20 cellular contexts compared by ENCODE assay signal in genomic region chr11:76397383-76397782, GRCh38. TPM values are rescaled to one million over a fixed set of nuclear protein-coding genes. Genes with fewer than 3 reads are reported as not detected.
A peak's percentile ranks its signal among the peaks of the same experiment; 100 is the strongest.
DNase-seq lines count a peak whose midpoint lies in the region; ATAC-seq and TF ChIP-seq lines count a peak whose summit lies in the region.
"Had no signal": no experiment of that assay in that cellular context is flagged by ENCODE, and none has a peak within 500 bp of the region (broad histone marks: within the 10 kb centered on the region; RNA-seq: fewer than 3 reads in every experiment).

No MANE protein-coding gene starts in this region.

- H3K9ac ChIP-seq in mammary epithelial cell (ENCODE audit: insufficient read depth, low read length): no peak overlapping the region

- TF ChIP-seq CTCF in mammary epithelial cell (conservative IDR thresholded peaks at IDR 0.05 in 1 of 2, IDR thresholded peaks at IDR 0.05 in 1 of 2; ENCODE audit: extremely low read depth in 1 of 2, insufficient read depth in 1 of 2, low read depth in 1 of 2, low read length in 2 of 2): no peak

- dilution Hi-C loops in mammary epithelial cell (cut with HindIII; ENCODE audit: low sequenced_read_pairs): no loop called here

- WGBS in mammary epithelial cell (ENCODE audit: low coverage, missing lambda C conversion rate): 80% methylated on average over 3 of the region's 3 CpGs

- BruUV-seq in mammary epithelial cell (replicated peaks; lab: Mats Ljungman, UMichigan): no TSS peak

- H3K4me3 ChIP-seq in mammary epithelial cell (replicated peaks in 1 of 3; ENCODE audit: insufficient read depth in 1 of 3, low read depth in 2 of 3, low read length in 3 of 3): no peak overlapping the region
- H3K4me3 ChIP-seq: A549, Peyer's patch had no signal

- no peak overlapping the region for H2AFZ ChIP-seq in mammary epithelial cell (ENCODE audit: low read depth, low read length)

- H3K79me2 ChIP-seq in mammary epithelial cell (ENCODE audit: insufficient read depth, low read length): no peaks in the 10 kb centered on the region

- H3K9me3 ChIP-seq in mammary epithelial cell (replicated peaks; ENCODE audit: insufficient read depth, low read length): no peaks in the 10 kb centered on the region
- H3K9me3 ChIP-seq: A549, Peyer's patch had no signal

- H3K4me2 ChIP-seq in mammary epithelial cell (ENCODE audit: insufficient read depth, low read depth, low read length): no peak overlapping the region
- H3K4me2 ChIP-seq: A549 had no signal

- no peaks in the 10 kb centered on the region for H3K27me3 ChIP-seq in mammary epithelial cell (ENCODE audit: insufficient read depth, low read length)
- H3K27me3 ChIP-seq: Peyer's patch had no signal

- ATAC-seq in GM18907 (IDR thresholded peaks at IDR 0.05; ENCODE audit: unreplicated experiment) (peak; percentile 74), GM21619 (IDR thresholded peaks at IDR 0.05; ENCODE audit: unreplicated experiment) (peak; percentile 78), HG03139 (IDR thresholded peaks at IDR 0.05; ENCODE audit: unreplicated experiment) (peak; percentile 56)
- ATAC-seq: A549, HCT116, SK-N-SH treated with all-trans-retinoic acid at 6 μM for 48 hours had no signal

- in situ Hi-C loops in mammary epithelial cell (cut with MboI; ENCODE audit: low sequenced_read_pairs in 2 of 2): no loop called here

- CTCF ChIA-PET in mammary epithelial cell (lab: Charles Lee; ENCODE audit: low non-redundant PET): no interaction called here

- intact Hi-C loops in mammary epithelial cell (cut with micrococcal nuclease): no loop called here

- H4K20me1 ChIP-seq in mammary epithelial cell (ENCODE audit: insufficient read depth, low read length): no peaks in the 10 kb centered on the region

- DNase-seq in renal cortical epithelial cell (ENCODE audit: low read depth) (peak; percentile 28), mammary epithelial cell (no peak), NCI-H2081 treated with DMSO at 0.1 percent for 48 hours (lab: John Stamatoyannopoulos, UW) (no peak), DMS153 treated with DMSO at 0.1 percent for 48 hours (lab: John Stamatoyannopoulos, UW; ENCODE audit: unreplicated experiment) (no peak), NCI-H1417 treated with DMSO at 0.1 percent for 48 hours (lab: John Stamatoyannopoulos, UW) (no peak)
- DNase-seq: EL, GF-D8, KBM-7, NCI-H1092 treated with DMSO at 0.1 percent for 48 hours, NCI-H146, NCI-H2227 treated with DMSO at 0.1 percent for 48 hours, NCI-H510A, NCI-H748 treated with DMSO at 0.1 percent for 48 hours, Peyer's patch had no signal

- no peak overlapping the region for H3K27ac ChIP-seq in mammary epithelial cell (ENCODE audit: insufficient read depth, low read depth, low read length)
- H3K27ac ChIP-seq: A549, Peyer's patch had no signal

- no peaks in the 10 kb centered on the region for H3K4me1 ChIP-seq in mammary epithelial cell (ENCODE audit: insufficient read depth, low read length)
- H3K4me1 ChIP-seq: A549, Peyer's patch had no signal

- H3K36me3 ChIP-seq in mammary epithelial cell (ENCODE audit: insufficient read depth, low read length): no peaks in the 10 kb centered on the region
- H3K36me3 ChIP-seq: Peyer's patch had no signal

RNA-seq across cellular contexts. Expression of gene GVQW3, which starts 16.3 kb away (rescaled TPM):
- 0.17 and 1.3 TPM in 2 replicates for total RNA-seq in renal cortical epithelial cell
- 1 to 10 TPM in 1 of 2 donors, under 1 TPM in 1; 0.75 to 1.3 TPM for total RNA-seq in mammary epithelial cell
- 0.49 TPM for polyA plus RNA-seq in mammary epithelial cell
- not detected for polyA minus RNA-seq in mammary epithelial cell

RNA-seq across cellular contexts. Expression of gene THAP12, which starts 16.5 kb away (rescaled TPM):
- total RNA-seq in renal cortical epithelial cell (39.2 and 47.9 TPM in 2 replicates), mammary epithelial cell (10 to 100 TPM; 36.0 to 37.7 TPM)
- 21.0 TPM for polyA plus RNA-seq in mammary epithelial cell
- polyA minus RNA-seq in mammary epithelial cell: 19.9 TPM

RNA-seq across cellular contexts. Expression of gene EMSY, which starts 47.4 kb away (rescaled TPM):
- 6.6 and 12.2 TPM in 2 replicates for total RNA-seq in renal cortical epithelial cell
- total RNA-seq in mammary epithelial cell: 10 to 100 TPM; 16.1 to 19.8 TPM
- 12.2 TPM for polyA plus RNA-seq in mammary epithelial cell
- polyA minus RNA-seq in mammary epithelial cell: 31.3 TPM
